Comparison of ENCODE assay signal across 8 cellular contexts in the genomic region with DNA sequence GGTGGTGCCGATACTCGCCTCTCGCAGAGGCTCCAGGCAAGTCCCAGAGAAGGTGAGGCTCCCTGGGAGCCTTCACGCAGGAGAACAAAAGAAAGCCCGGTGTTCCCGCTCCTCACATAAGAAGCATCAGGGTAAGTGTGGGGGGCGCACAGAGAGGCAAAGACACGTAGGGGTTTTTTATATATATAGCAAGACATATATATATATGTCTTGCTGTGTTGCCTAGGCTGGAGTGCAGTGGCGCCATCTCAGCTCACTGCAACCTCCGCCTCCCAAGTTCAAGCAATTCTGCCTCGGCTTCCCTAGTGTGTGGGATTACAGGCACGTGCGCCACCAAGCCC.
DNase-seq lines count a peak whose midpoint lies in the region; ATAC-seq and TF ChIP-seq lines count a peak whose summit lies in the region.

No MANE protein-coding gene starts in this region.

- peak overlapping the region; percentile 22 for H2AK9ac ChIP-seq in IMR-90 (replicated peaks; ENCODE audit: low read depth, low read length, poor library complexity)

- in situ Hi-C loops in IMR-90 (cut with MboI; ENCODE audit: low sequenced_read_pairs) = loop anchor here (25.0 kb wide), 1 partner anchor 705 kb away; no protein-coding TSS in a partner anchor

- H3K4me3 ChIP-seq in IMR-90 (ENCODE audit: insufficient read depth, low read depth, low read length) (no peak overlapping the region), colonic mucosa (peak overlapping the region; percentile 25), skeletal muscle cell (ENCODE audit: low read depth, low read length) (peak overlapping the region; percentile 35), H7 (ENCODE audit: insufficient read depth, low read depth, low read length) (no peak overlapping the region)

- H2AK5ac ChIP-seq in IMR-90 (ENCODE audit: low read depth, low read length) = no peak overlapping the region

- peak overlapping the region; percentile 53; the same call in 1 of the 2 replicates for H3K4me2 ChIP-seq in IMR-90 (ENCODE audit: low read depth, low read length)

- H2BK120ac ChIP-seq in IMR-90 (ENCODE audit: low read depth, low read length) = no peak overlapping the region

- 0% methylated on average over 2 of the region's 13 CpGs; no CpG with 5 or more reads in 1 of the 2 experiments for WGBS in IMR-90 (ENCODE audit: extremely low coverage in 2 of 2, insufficient read length in 1 of 2), 2 experiments

- no peak overlapping the region for H4K8ac ChIP-seq in IMR-90 (ENCODE audit: low read depth in 2 of 2, low read length in 2 of 2)

- BruUV-seq in IMR-90 (replicated peaks; lab: Mats Ljungman, UMichigan) = no TSS peak

- dilution Hi-C loops in IMR-90 (cut with HindIII; ENCODE audit: low sequenced_read_pairs, unreplicated experiment) = no loop called here

- H2BK15ac ChIP-seq in IMR-90 (ENCODE audit: low read depth, low read length) = no peak overlapping the region

- H3K27me3 ChIP-seq in IMR-90 (ENCODE audit: control insufficient read depth, insufficient read depth, low read length) = no peaks in the 10 kb centered on the region
- H3K27me3 ChIP-seq in colonic mucosa = no peaks in the 10 kb centered on the region
- H3K27me3 ChIP-seq in H7 (ENCODE audit: control insufficient read depth, insufficient read depth, low read length) = no peaks in the 10 kb centered on the region

- no peak for TF ChIP-seq POLR2A in IMR-90 (IDR thresholded peaks at IDR 0.05; ENCODE audit: low read depth, low read length)

- intact Hi-C loops in IMR-90 (cut with micrococcal nuclease) (loop anchor here (10.0 kb wide), 1 partner anchor 702 kb away; no protein-coding TSS in a partner anchor), colonic mucosa (cut with DNase I) (loop anchor here (5.0 to 10.0 kb wide), 2 partner anchors 112 to 700 kb away; no protein-coding TSS in a partner anchor)

- H3K4ac ChIP-seq in IMR-90 (ENCODE audit: low read depth, low read length) = no peak overlapping the region

- H2BK5ac ChIP-seq in IMR-90 (ENCODE audit: low read depth, low read length, poor library complexity, severe bottlenecking) = no peak overlapping the region

- no peaks in the 10 kb centered on the region for H3K9me1 ChIP-seq in IMR-90 (ENCODE audit: insufficient read depth, low read length)

- no peak overlapping the region for H2BK20ac ChIP-seq in IMR-90 (ENCODE audit: low read depth, low read length)

- H3K9me3 ChIP-seq in IMR-90 (ENCODE audit: control insufficient read depth, insufficient read depth, low read length) (no peaks in the 10 kb centered on the region), colonic mucosa (no peaks in the 10 kb centered on the region)

- CTCF ChIA-PET in IMR-90 (lab: Yijun Ruan, JAX) = interaction anchor here (0.6 to 1.4 kb wide), 3 partner anchors 8 to 528 kb away, joined by 3 to 5 read pairs (median 4); no protein-coding TSS in a partner anchor

- no peak overlapping the region for H3K56ac ChIP-seq in IMR-90 (ENCODE audit: extremely low read depth, insufficient read depth, low read length)

- no peaks in the 10 kb centered on the region for H4K20me1 ChIP-seq in IMR-90 (ENCODE audit: insufficient read depth, low read length)

- H3K36me3 ChIP-seq in IMR-90 (ENCODE audit: control insufficient read depth, insufficient read depth, low read length) = no peaks in the 10 kb centered on the region
- H3K36me3 ChIP-seq in colonic mucosa = no peaks in the 10 kb centered on the region
- H3K36me3 ChIP-seq in H7 (replicated peaks; ENCODE audit: control insufficient read depth, insufficient read depth, low read length) = no peaks in the 10 kb centered on the region

- H3K23ac ChIP-seq in IMR-90 (ENCODE audit: low read depth, low read length) = no peak overlapping the region

- TF ChIP-seq RAD21 in IMR-90 (IDR thresholded peaks at IDR 0.05; ENCODE audit: low read length) = no peak

- POLR2A ChIA-PET in IMR-90 (lab: Charles Lee; ENCODE audit: unreplicated experiment) = no interaction called here

- no peak overlapping the region for H3K9ac ChIP-seq in IMR-90 (ENCODE audit: low read depth, low read length)
- peak overlapping the region in 1 of 2 donors; percentile 46 for H3K9ac ChIP-seq in colonic mucosa (ENCODE audit: low read depth in 2 of 2, low read length in 2 of 2)

- peak overlapping the region; percentile 89 for H2AFZ ChIP-seq in IMR-90 (replicated peaks; ENCODE audit: low read length, poor library complexity)

- ATAC-seq in GM19023 (IDR thresholded peaks at IDR 0.05; ENCODE audit: unreplicated experiment) (peak; percentile 7), IMR-90 (ENCODE audit: low read depth) (no peak), GM19467 (IDR thresholded peaks at IDR 0.05; ENCODE audit: unreplicated experiment) (no peak)

- no peak overlapping the region for H4K5ac ChIP-seq in IMR-90 (ENCODE audit: low read depth, low read length)

- no peaks in the 10 kb centered on the region for H3K4me1 ChIP-seq in IMR-90 (ENCODE audit: control insufficient read depth, insufficient read depth, low read length)
- no peaks in the 10 kb centered on the region for H3K4me1 ChIP-seq in colonic mucosa

- TF ChIP-seq CTCF in IMR-90 (conservative IDR thresholded peaks at IDR 0.05; ENCODE audit: low read depth, low read length) = no peak
- no peak for TF ChIP-seq CTCF in colonic mucosa (IDR thresholded peaks at IDR 0.05)

- H3K18ac ChIP-seq in IMR-90 (ENCODE audit: low read depth, low read length) = no peak overlapping the region

- no peak overlapping the region for H4K91ac ChIP-seq in IMR-90 (ENCODE audit: insufficient read depth, low read depth, low read length)

- DNase-seq in IMR-90 (no peak), colonic mucosa (no peak), skeletal muscle cell (ENCODE audit: low read depth) (no peak), COLO668 (lab: John Stamatoyannopoulos, UW; ENCODE audit: unreplicated experiment) (no peak), H7 (no peak), cerebellar nuclear complex (lab: John Stamatoyannopoulos, UW) (no peak)

- no peak overlapping the region for H3K27ac ChIP-seq in IMR-90 (ENCODE audit: insufficient read depth, low read length)
- no peak overlapping the region for H3K27ac ChIP-seq in colonic mucosa

- no peaks in the 10 kb centered on the region for H3K79me1 ChIP-seq in IMR-90 (ENCODE audit: low read depth in 1 of 2, low read length in 2 of 2)

- H3K14ac ChIP-seq in IMR-90 (replicated peaks; ENCODE audit: low read depth, low read length) = no peak overlapping the region

TF ChIP-seq in IMR-90, 13 proteins besides CTCF, POLR2A, EP300 and RAD21:
- TF ChIP-seq MAZ (IDR thresholded peaks at IDR 0.05; ENCODE audit: borderline replicate concordance, low read depth, low read length) = no peak
- no peak for TF ChIP-seq CHD1 (IDR thresholded peaks at IDR 0.05; ENCODE audit: low read depth, low read length)
- TF ChIP-seq RCOR1 (IDR thresholded peaks at IDR 0.05; ENCODE audit: insufficient replicate concordance, low read length) = no peak
- no peak for TF ChIP-seq RFX5 (IDR thresholded peaks at IDR 0.05; ENCODE audit: low read depth, low read length)
- TF ChIP-seq CEBPB (IDR thresholded peaks at IDR 0.05; ENCODE audit: low read depth, low read length) = no peak
- TF ChIP-seq, protein P1, sequence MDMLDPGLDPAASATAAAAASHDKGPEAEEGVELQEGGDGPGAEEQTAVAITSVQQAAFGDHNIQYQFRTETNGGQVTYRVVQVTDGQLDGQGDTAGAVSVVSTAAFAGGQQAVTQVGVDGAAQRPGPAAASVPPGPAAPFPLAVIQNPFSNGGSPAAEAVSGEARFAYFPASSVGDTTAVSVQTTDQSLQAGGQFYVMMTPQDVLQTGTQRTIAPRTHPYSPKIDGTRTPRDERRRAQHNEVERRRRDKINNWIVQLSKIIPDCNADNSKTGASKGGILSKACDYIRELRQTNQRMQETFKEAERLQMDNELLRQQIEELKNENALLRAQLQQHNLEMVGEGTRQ (IDR thresholded peaks at IDR 0.05; ENCODE audit: low read depth, low read length) = no peak
- TF ChIP-seq BHLHE40 (IDR thresholded peaks at IDR 0.05; ENCODE audit: low read depth, low read length) = no peak
- TF ChIP-seq MAFK (IDR thresholded peaks at IDR 0.05; ENCODE audit: low read depth, low read length) = no peak
- TF ChIP-seq SMC3 (IDR thresholded peaks at IDR 0.05; ENCODE audit: low read depth, low read length) = no peak
- no peak for TF ChIP-seq FOS (IDR thresholded peaks at IDR 0.05; ENCODE audit: low read depth, low read length)
- no peak for TF ChIP-seq MXI1 (IDR thresholded peaks at IDR 0.05; ENCODE audit: borderline replicate concordance, low read depth, low read length)
- TF ChIP-seq NFE2L2 (IDR thresholded peaks at IDR 0.05; ENCODE audit: low read depth, low read length) = no peak
- TF ChIP-seq, protein P2, sequence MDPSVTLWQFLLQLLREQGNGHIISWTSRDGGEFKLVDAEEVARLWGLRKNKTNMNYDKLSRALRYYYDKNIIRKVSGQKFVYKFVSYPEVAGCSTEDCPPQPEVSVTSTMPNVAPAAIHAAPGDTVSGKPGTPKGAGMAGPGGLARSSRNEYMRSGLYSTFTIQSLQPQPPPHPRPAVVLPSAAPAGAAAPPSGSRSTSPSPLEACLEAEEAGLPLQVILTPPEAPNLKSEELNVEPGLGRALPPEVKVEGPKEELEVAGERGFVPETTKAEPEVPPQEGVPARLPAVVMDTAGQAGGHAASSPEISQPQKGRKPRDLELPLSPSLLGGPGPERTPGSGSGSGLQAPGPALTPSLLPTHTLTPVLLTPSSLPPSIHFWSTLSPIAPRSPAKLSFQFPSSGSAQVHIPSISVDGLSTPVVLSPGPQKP (IDR thresholded peaks at IDR 0.05; ENCODE audit: borderline replicate concordance, low read depth, low read length) = no peak

Comparison
In these comparisons a context has a peak if more than half of its experiments do, and no peak if none do; other contexts are left out.
1. H3K4me3 ChIP-seq: peak in colonic mucosa (single experiment) and skeletal muscle cell (single experiment); none in IMR-90 (single experiment) and H7 (single experiment).